In the genomic region with DNA sequence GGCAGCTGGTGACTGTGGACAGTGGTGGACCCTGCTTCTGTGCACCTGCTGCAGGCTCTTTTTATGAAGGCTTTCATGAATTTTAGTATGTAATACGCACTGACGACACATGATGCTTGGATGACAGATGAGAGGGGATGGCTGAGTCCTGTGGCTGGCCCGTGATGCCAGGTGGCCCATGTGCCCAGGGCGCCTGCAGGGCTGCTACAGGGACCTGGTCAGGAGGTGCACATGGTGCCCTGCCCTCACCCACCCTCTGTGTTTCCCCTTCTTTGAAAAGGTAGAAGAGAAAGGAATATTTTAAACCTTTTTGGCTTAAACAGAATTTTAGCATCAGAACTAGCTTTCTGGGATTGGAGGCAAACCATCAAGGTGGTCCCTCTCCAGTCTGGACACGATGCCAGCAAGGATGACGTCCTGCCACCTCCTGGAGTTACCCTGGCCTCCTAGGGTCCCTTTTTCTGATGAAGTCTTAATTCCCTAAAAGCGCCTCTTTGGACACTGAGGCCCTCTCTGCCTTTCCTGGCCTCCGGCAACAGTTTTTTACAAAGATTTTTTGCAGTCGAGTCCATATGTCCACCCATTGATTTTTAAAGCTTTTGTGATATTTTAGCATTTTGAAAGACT, we compare ENCODE assay signal across 12 cellular contexts. TPM values are rescaled to one million over a fixed set of nuclear protein-coding genes. Genes with fewer than 3 reads are reported as not detected.
A peak's percentile ranks its signal among the peaks of the same experiment; 100 is the strongest.
DNase-seq lines count a peak whose midpoint lies in the region; ATAC-seq and TF ChIP-seq lines count a peak whose summit lies in the region.
"Had no signal": no experiment of that assay in that cellular context is flagged by ENCODE, and none has a peak within 500 bp of the region (broad histone marks: within the 10 kb centered on the region; RNA-seq: fewer than 3 reads in every experiment).

No MANE protein-coding gene starts in this region.

- no peaks in the 10 kb centered on the region for H3K27me3 ChIP-seq in HCT116 (ENCODE audit: insufficient read depth, low read length)
- no peaks in the 10 kb centered on the region for H3K27me3 ChIP-seq in neural progenitor cell
- H3K27me3 ChIP-seq in mesendoderm (ENCODE audit: insufficient read depth, low read length, poor library complexity): no peaks in the 10 kb centered on the region
- H3K27me3 ChIP-seq: ovary had no signal

- H3K56ac ChIP-seq in mesendoderm (ENCODE audit: low read length): no peak overlapping the region

- no peak overlapping the region for H4K8ac ChIP-seq in mesendoderm (ENCODE audit: low read depth, low read length)

- TF ChIP-seq POLR2A in HCT116 (IDR thresholded peaks at IDR 0.05; ENCODE audit: borderline replicate concordance, extremely low read depth, insufficient read depth, insufficient read length): no peak

- no peak overlapping the region for H2BK120ac ChIP-seq in mesendoderm (ENCODE audit: low read depth, low read length)

- no CpG with 5 or more reads among the region's 9 CpGs for WGBS in mesendoderm (ENCODE audit: extremely low coverage, insufficient coverage, low lambda C conversion rate)

- peaks cover under 1 to 5% of the 10 kb centered on the region in 2 experiments; a peak in 3 of 4 replicates for H3K4me1 ChIP-seq in HCT116 (ENCODE audit: control insufficient read depth in 1 of 2, insufficient read depth in 2 of 2, low read length in 2 of 2)
- H3K4me1 ChIP-seq in neural progenitor cell: no peaks in the 10 kb centered on the region
- H3K4me1 ChIP-seq in mesendoderm (ENCODE audit: control insufficient read depth, low read depth, low read length): no peaks in the 10 kb centered on the region

- no peak overlapping the region for H2BK5ac ChIP-seq in mesendoderm (ENCODE audit: low read length)

- BruUV-seq in HCT116 (replicated peaks; lab: Mats Ljungman, UMichigan): TSS peak; percentile 35

- H3K36me3 Mint-ChIP-seq in activated CD4-positive, alpha-beta memory T cell treated with anti-CD3 and anti-CD28 coated beads for 36 hours: peaks cover 18% of the 10 kb centered on the region
- H3K36me3 Mint-ChIP-seq in activated CD4-positive, alpha-beta memory T cell treated with anti-CD3 and anti-CD28 coated beads, Interleukin-2, amount 10 ng/mL, durations not matched to agents 7 days and 5 days (ENCODE audit: low read depth): peaks cover 64% of the 10 kb centered on the region
- H3K36me3 Mint-ChIP-seq in activated naive CD8-positive, alpha-beta T cell treated with anti-CD3 and anti-CD28 coated beads for 36 hours: peaks cover 25% of the 10 kb centered on the region
- H3K36me3 Mint-ChIP-seq in neural progenitor cell: peaks cover 17% of the 10 kb centered on the region
- peaks cover 9% of the 10 kb centered on the region for H3K36me3 Mint-ChIP-seq in progenitor cell of endocrine pancreas (ENCODE audit: insufficient read depth)

- POLR2A ChIA-PET in activated CD4-positive, alpha-beta memory T cell treated with anti-CD3 and anti-CD28 coated beads for 36 hours (lab: Charles Lee): interaction anchor here (1.2 to 1.3 kb wide), 2 partner anchors 9 to 10 kb away, joined by 3 to 5 read pairs; no protein-coding TSS in a partner anchor
- POLR2A ChIA-PET in activated CD4-positive, alpha-beta memory T cell treated with anti-CD3 and anti-CD28 coated beads, Interleukin-2, amount 10 ng/mL, durations not matched to agents 7 days and 5 days (lab: Charles Lee): interaction anchor here (1.6 to 3.9 kb wide), 2 partner anchors 8 to 14 kb away, joined by 3 to 21 read pairs; no protein-coding TSS in a partner anchor
- POLR2A ChIA-PET in HCT116 (lab: Charles Lee): no interaction called here

- RAD21 ChIA-PET in HCT116 (lab: Charles Lee; ENCODE audit: low non-redundant PET in 1 of 2, low total read pairs in 2 of 2, uncharacterized antibody in 2 of 2, unreplicated experiment in 2 of 2): no interaction called here

- H3K27ac Mint-ChIP-seq in activated CD4-positive, alpha-beta memory T cell treated with anti-CD3 and anti-CD28 coated beads for 36 hours: peak overlapping the region; percentile 86
- H3K27ac Mint-ChIP-seq in activated CD4-positive, alpha-beta memory T cell treated with anti-CD3 and anti-CD28 coated beads, Interleukin-2, amount 10 ng/mL, durations not matched to agents 7 days and 5 days: no peak overlapping the region
- peak overlapping the region; percentile 97 for H3K27ac Mint-ChIP-seq in activated naive CD8-positive, alpha-beta T cell treated with anti-CD3 and anti-CD28 coated beads for 36 hours
- peak overlapping the region; percentile 70 for H3K27ac Mint-ChIP-seq in neural progenitor cell
- no peak overlapping the region for H3K27ac Mint-ChIP-seq in progenitor cell of endocrine pancreas

- H3K4me2 ChIP-seq in HCT116 (ENCODE audit: low read length): no peak overlapping the region
- H3K4me2 ChIP-seq in neural progenitor cell: no peak overlapping the region
- H3K4me2 ChIP-seq in mesendoderm (ENCODE audit: low read length): no peak overlapping the region

- CTCF ChIA-PET in activated CD4-positive, alpha-beta memory T cell treated with anti-CD3 and anti-CD28 coated beads for 36 hours (lab: Charles Lee): interaction anchor here (0.6 to 1.7 kb wide), 9 partner anchors 10 to 145 kb away, joined by 3 to 14 read pairs (median 4); no protein-coding TSS in a partner anchor
- CTCF ChIA-PET in activated CD4-positive, alpha-beta memory T cell treated with anti-CD3 and anti-CD28 coated beads, Interleukin-2, amount 10 ng/mL, durations not matched to agents 7 days and 5 days (lab: Charles Lee): interaction anchor here (0.7 to 1.0 kb wide), 2 partner anchors 19 to 31 kb away, joined by 3 to 4 read pairs; no protein-coding TSS in a partner anchor
- CTCF ChIA-PET in HCT116 (lab: Charles Lee): no interaction called here

- H2AK5ac ChIP-seq in mesendoderm (ENCODE audit: low read length): no peak overlapping the region

- TF ChIP-seq RAD21 in HCT116 (IDR thresholded peaks at IDR 0.05; ENCODE audit: low read depth): no peak

- H3K9ac ChIP-seq in HCT116 (ENCODE audit: low read length) (no peak overlapping the region; the same call in 1 of the 2 replicates), neural progenitor cell (no peak overlapping the region), mesendoderm (ENCODE audit: low read length) (no peak overlapping the region)

- peaks cover 16% of the 10 kb centered on the region for H3K4me1 Mint-ChIP-seq in activated CD4-positive, alpha-beta memory T cell treated with anti-CD3 and anti-CD28 coated beads for 36 hours (ENCODE audit: low read depth)
- peaks cover 22% of the 10 kb centered on the region for H3K4me1 Mint-ChIP-seq in activated CD4-positive, alpha-beta memory T cell treated with anti-CD3 and anti-CD28 coated beads, Interleukin-2, amount 10 ng/mL, durations not matched to agents 7 days and 5 days
- H3K4me1 Mint-ChIP-seq in activated naive CD8-positive, alpha-beta T cell treated with anti-CD3 and anti-CD28 coated beads for 36 hours: peaks cover 38% of the 10 kb centered on the region
- H3K4me1 Mint-ChIP-seq in neural progenitor cell (peaks cover 4% of the 10 kb centered on the region), progenitor cell of endocrine pancreas (ENCODE audit: low read depth) (peaks cover 2% of the 10 kb centered on the region)

- no peak overlapping the region for H4K5ac ChIP-seq in mesendoderm (ENCODE audit: low read length)

- ATAC-seq in HCT116 (no peak), GM18868 (IDR thresholded peaks at IDR 0.05; ENCODE audit: unreplicated experiment) (no peak)

- H3K79me2 ChIP-seq in HCT116 (ENCODE audit: insufficient read depth, low read length) (peaks cover 25% of the 10 kb centered on the region), neural progenitor cell (ENCODE audit: low read depth) (peaks cover 3% of the 10 kb centered on the region), mesendoderm (ENCODE audit: control insufficient read depth, insufficient read depth, low read length) (peaks cover 2% of the 10 kb centered on the region)

- no peak overlapping the region for H2BK15ac ChIP-seq in mesendoderm (replicated peaks; ENCODE audit: low read depth)

- H3K27ac ChIP-seq in HCT116 (ENCODE audit: low read depth, low read length) (peak overlapping the region; percentile 34), neural progenitor cell (peak overlapping the region; percentile 78), mesendoderm (ENCODE audit: low read depth, low read length) (no peak overlapping the region)
- H3K27ac ChIP-seq: ovary had no signal

- H3K18ac ChIP-seq in mesendoderm (ENCODE audit: low read length): no peak overlapping the region

- no peak for DNase-seq in activated CD4-positive, alpha-beta memory T cell treated with anti-CD3 and anti-CD28 coated beads for 36 hours
- no peak for DNase-seq in activated CD4-positive, alpha-beta memory T cell treated with anti-CD3 and anti-CD28 coated beads, Interleukin-2, amount 10 ng/mL, durations not matched to agents 7 days and 5 days
- DNase-seq in HCT116 (ENCODE audit: low read depth, low spot score): no peak
- no peak for DNase-seq in activated naive CD8-positive, alpha-beta T cell treated with anti-CD3 and anti-CD28 coated beads for 36 hours
- no peak for DNase-seq in neural progenitor cell (ENCODE audit: low spot score)
- no peak for DNase-seq in progenitor cell of endocrine pancreas (ENCODE audit: low spot score, unreplicated experiment)
- DNase-seq in mesendoderm: no peak
- DNase-seq: cortex of kidney had no signal

- H3K27me3 Mint-ChIP-seq in activated CD4-positive, alpha-beta memory T cell treated with anti-CD3 and anti-CD28 coated beads for 36 hours: no peaks in the 10 kb centered on the region
- no peaks in the 10 kb centered on the region for H3K27me3 Mint-ChIP-seq in activated CD4-positive, alpha-beta memory T cell treated with anti-CD3 and anti-CD28 coated beads, Interleukin-2, amount 10 ng/mL, durations not matched to agents 7 days and 5 days
- no peaks in the 10 kb centered on the region for H3K27me3 Mint-ChIP-seq in activated naive CD8-positive, alpha-beta T cell treated with anti-CD3 and anti-CD28 coated beads for 36 hours
- H3K27me3 Mint-ChIP-seq in neural progenitor cell (ENCODE audit: insufficient read depth, low read depth) (peaks cover 12% of the 10 kb centered on the region), progenitor cell of endocrine pancreas (no peaks in the 10 kb centered on the region)

- H3K9me2 ChIP-seq in HCT116 (ENCODE audit: insufficient read depth): no peaks in the 10 kb centered on the region

- H3K9me3 ChIP-seq in HCT116 (ENCODE audit: control insufficient read depth in 1 of 2, insufficient read depth in 1 of 2, low read depth in 1 of 2, low read length in 2 of 2): no peaks in the 10 kb centered on the region
- no peaks in the 10 kb centered on the region for H3K9me3 ChIP-seq in neural progenitor cell (ENCODE audit: low read depth)
- H3K9me3 ChIP-seq: ovary had no signal

- no peak overlapping the region for H2AFZ ChIP-seq in HCT116 (ENCODE audit: low read depth, low read length, poor library complexity, severe bottlenecking)
- H2AFZ ChIP-seq in neural progenitor cell (replicated peaks): no peak overlapping the region

- TF ChIP-seq CTCF in HCT116 (IDR thresholded peaks at IDR 0.05 in 2 of 3, conservative IDR thresholded peaks at IDR 0.05 in 1 of 3; ENCODE audit: borderline replicate concordance in 1 of 3, insufficient read depth in 1 of 3, low read depth in 2 of 3, low read length in 2 of 3): no peak
- TF ChIP-seq CTCF in neural progenitor cell (IDR thresholded peaks at IDR 0.05): no peak
- TF ChIP-seq CTCF in progenitor cell of endocrine pancreas (IDR thresholded peaks at IDR 0.05; ENCODE audit: unreplicated experiment): no peak

- H3K4me3 Mint-ChIP-seq in activated CD4-positive, alpha-beta memory T cell treated with anti-CD3 and anti-CD28 coated beads for 36 hours: no peak overlapping the region
- no peak overlapping the region for H3K4me3 Mint-ChIP-seq in activated CD4-positive, alpha-beta memory T cell treated with anti-CD3 and anti-CD28 coated beads, Interleukin-2, amount 10 ng/mL, durations not matched to agents 7 days and 5 days
- H3K4me3 Mint-ChIP-seq in activated naive CD8-positive, alpha-beta T cell treated with anti-CD3 and anti-CD28 coated beads for 36 hours: no peak overlapping the region
- H3K4me3 Mint-ChIP-seq in neural progenitor cell (peak overlapping the region; percentile 35), progenitor cell of endocrine pancreas (ENCODE audit: low read depth) (no peak overlapping the region)

- H3K9me3 Mint-ChIP-seq in activated CD4-positive, alpha-beta memory T cell treated with anti-CD3 and anti-CD28 coated beads for 36 hours: no peaks in the 10 kb centered on the region
- no peaks in the 10 kb centered on the region for H3K9me3 Mint-ChIP-seq in activated CD4-positive, alpha-beta memory T cell treated with anti-CD3 and anti-CD28 coated beads, Interleukin-2, amount 10 ng/mL, durations not matched to agents 7 days and 5 days
- no peaks in the 10 kb centered on the region for H3K9me3 Mint-ChIP-seq in activated naive CD8-positive, alpha-beta T cell treated with anti-CD3 and anti-CD28 coated beads for 36 hours
- H3K9me3 Mint-ChIP-seq in neural progenitor cell (peaks cover 2% of the 10 kb centered on the region), progenitor cell of endocrine pancreas (ENCODE audit: low read depth) (no peaks in the 10 kb centered on the region)

- H4K20me1 ChIP-seq in HCT116 (ENCODE audit: insufficient read depth) (no peaks in the 10 kb centered on the region), neural progenitor cell (ENCODE audit: low read depth) (peaks cover 39% of the 10 kb centered on the region)

- H3K4ac ChIP-seq in mesendoderm (ENCODE audit: low read depth, low read length): no peak overlapping the region

- peaks cover 4% of the 10 kb centered on the region for H3K79me1 ChIP-seq in mesendoderm (ENCODE audit: low read length)

- peaks cover 42% of the 10 kb centered on the region for H3F3A ChIP-seq in neural progenitor cell (ENCODE audit: low read depth)

- intact Hi-C loops in activated CD4-positive, alpha-beta memory T cell treated with anti-CD3 and anti-CD28 coated beads for 36 hours (cut with micrococcal nuclease): no loop called here
- intact Hi-C loops in HCT116 (cut with micrococcal nuclease): loop anchor here (10.0 kb wide), 1 partner anchor 146 kb away; no protein-coding TSS in a partner anchor

- H3K23ac ChIP-seq in mesendoderm (ENCODE audit: low read length): no peak overlapping the region

- H3K4me3 ChIP-seq in HCT116 (replicated peaks in 1 of 2; ENCODE audit: low read depth in 1 of 2, low read length in 2 of 2) (no peak overlapping the region), neural progenitor cell (no peak overlapping the region), mesendoderm (ENCODE audit: low read length) (no peak overlapping the region)
- H3K4me3 ChIP-seq: lung, ovary had no signal

- H3K36me3 ChIP-seq in HCT116 (ENCODE audit: control insufficient read depth in 1 of 2, insufficient read depth in 2 of 2, low read length in 2 of 2) (peaks cover 24 to 69% of the 10 kb centered on the region in 2 experiments; a peak in 3 of 4 replicates), neural progenitor cell (no peaks in the 10 kb centered on the region), mesendoderm (ENCODE audit: control insufficient read depth, insufficient read depth, low read length) (peaks cover 36% of the 10 kb centered on the region)

RNA-seq across cellular contexts. Expression of a gene that starts 5.4 kb away (rescaled TPM):
- 100 to 1,000 TPM; 359 to 372 TPM for total RNA-seq in activated CD4-positive, alpha-beta memory T cell treated with anti-CD3 and anti-CD28 coated beads for 36 hours
- 100 to 1,000 TPM; 176 to 181 TPM for total RNA-seq in activated CD4-positive, alpha-beta memory T cell treated with anti-CD3 and anti-CD28 coated beads, Interleukin-2, amount 10 ng/mL, durations not matched to agents 7 days and 5 days
- total RNA-seq in HCT116 (2021; ENCODE audit: unreplicated experiment) (351 TPM), neural progenitor cell (ENCODE audit: low replicate concordance) (874 and 918 TPM in 2 replicates), progenitor cell of endocrine pancreas (217 and 219 TPM in 2 replicates)
- polyA plus RNA-seq in HCT116 (2012): 240 and 283 TPM in 2 replicates
- total RNA-seq in activated naive CD8-positive, alpha-beta T cell treated with anti-CD3 and anti-CD28 coated beads for 36 hours: 100 to 1,000 TPM; 492 to 506 TPM
- polyA plus RNA-seq in mesendoderm (2013, experiment 1 of 2): 750 TPM
- 738 TPM for polyA plus RNA-seq in mesendoderm (2013, experiment 2 of 2)

RNA-seq across cellular contexts. Expression of a gene that starts 6.6 kb away (rescaled TPM):
- total RNA-seq in activated CD4-positive, alpha-beta memory T cell treated with anti-CD3 and anti-CD28 coated beads for 36 hours: 10 to 100 TPM; 70.6 to 75.8 TPM
- 10 to 100 TPM; 71.8 to 75.2 TPM for total RNA-seq in activated CD4-positive, alpha-beta memory T cell treated with anti-CD3 and anti-CD28 coated beads, Interleukin-2, amount 10 ng/mL, durations not matched to agents 7 days and 5 days
- total RNA-seq in HCT116 (2021; ENCODE audit: unreplicated experiment) (67.3 TPM), neural progenitor cell (ENCODE audit: low replicate concordance) (24.3 and 39.7 TPM in 2 replicates), progenitor cell of endocrine pancreas (78.5 and 86.5 TPM in 2 replicates)
- 43.8 and 47.9 TPM in 2 replicates for polyA plus RNA-seq in HCT116 (2012)
- 100 to 1,000 TPM; 124 to 139 TPM for total RNA-seq in activated naive CD8-positive, alpha-beta T cell treated with anti-CD3 and anti-CD28 coated beads for 36 hours
- polyA plus RNA-seq in mesendoderm (2013, experiment 1 of 2): 22.5 TPM
- 21.9 TPM for polyA plus RNA-seq in mesendoderm (2013, experiment 2 of 2)

RNA-seq across cellular contexts. Expression of a gene that starts 21.1 kb away (rescaled TPM):
- total RNA-seq in activated CD4-positive, alpha-beta memory T cell treated with anti-CD3 and anti-CD28 coated beads for 36 hours: 10 to 100 TPM; 46.3 to 46.5 TPM
- total RNA-seq in activated CD4-positive, alpha-beta memory T cell treated with anti-CD3 and anti-CD28 coated beads, Interleukin-2, amount 10 ng/mL, durations not matched to agents 7 days and 5 days: 10 to 100 TPM; 44.2 to 48.3 TPM
- total RNA-seq in HCT116 (2021; ENCODE audit: unreplicated experiment) (89.3 TPM), neural progenitor cell (ENCODE audit: low replicate concordance) (7.1 and 11.4 TPM in 2 replicates), progenitor cell of endocrine pancreas (82.1 and 83.5 TPM in 2 replicates)
- polyA plus RNA-seq in HCT116 (2012): 46.9 and 49.5 TPM in 2 replicates
- 10 to 100 TPM; 63.4 to 66.6 TPM for total RNA-seq in activated naive CD8-positive, alpha-beta T cell treated with anti-CD3 and anti-CD28 coated beads for 36 hours
- polyA plus RNA-seq in mesendoderm (2013, experiment 1 of 2): 24.9 TPM
- polyA plus RNA-seq in mesendoderm (2013, experiment 2 of 2): 24.7 TPM

RNA-seq across cellular contexts. Expression of a gene that starts 30.4 kb away (rescaled TPM):
- total RNA-seq in activated CD4-positive, alpha-beta memory T cell treated with anti-CD3 and anti-CD28 coated beads for 36 hours: 10 to 100 TPM; 33.4 to 34.3 TPM
- total RNA-seq in activated CD4-positive, alpha-beta memory T cell treated with anti-CD3 and anti-CD28 coated beads, Interleukin-2, amount 10 ng/mL, durations not matched to agents 7 days and 5 days: 10 to 100 TPM; 40.4 to 41.1 TPM
- total RNA-seq in HCT116 (2021; ENCODE audit: unreplicated experiment) (43.8 TPM), neural progenitor cell (ENCODE audit: low replicate concordance) (29.1 and 39.7 TPM in 2 replicates), progenitor cell of endocrine pancreas (75.8 and 79.8 TPM in 2 replicates)
- polyA plus RNA-seq in HCT116 (2012): 24.2 and 25.3 TPM in 2 replicates
- total RNA-seq in activated naive CD8-positive, alpha-beta T cell treated with anti-CD3 and anti-CD28 coated beads for 36 hours: 10 to 100 TPM; 42.6 to 47.0 TPM
- 26.3 TPM for polyA plus RNA-seq in mesendoderm (2013, experiment 1 of 2)
- polyA plus RNA-seq in mesendoderm (2013, experiment 2 of 2): 27.0 TPM

RNA-seq across cellular contexts. Expression of a gene that starts 40.4 kb away (rescaled TPM):
- total RNA-seq in activated CD4-positive, alpha-beta memory T cell treated with anti-CD3 and anti-CD28 coated beads for 36 hours: under 1 TPM in 1 of 2 experiments, not detected in 1; 0.52 TPM
- under 1 TPM; 0.33 to 0.76 TPM for total RNA-seq in activated CD4-positive, alpha-beta memory T cell treated with anti-CD3 and anti-CD28 coated beads, Interleukin-2, amount 10 ng/mL, durations not matched to agents 7 days and 5 days
- total RNA-seq in HCT116 (2021; ENCODE audit: unreplicated experiment): not detected
- polyA plus RNA-seq in HCT116 (2012): 0.24 and 0.26 TPM in 2 replicates
- not detected for total RNA-seq in activated naive CD8-positive, alpha-beta T cell treated with anti-CD3 and anti-CD28 coated beads for 36 hours
- total RNA-seq in neural progenitor cell (ENCODE audit: low replicate concordance): not detected in 2 replicates
- total RNA-seq in progenitor cell of endocrine pancreas: 3.3 and 4.0 TPM in 2 replicates
- polyA plus RNA-seq in mesendoderm (2013, experiment 1 of 2): not detected
- polyA plus RNA-seq in mesendoderm (2013, experiment 2 of 2): not detected
- total RNA-seq: activated CD8-positive, alpha-beta memory T cell treated with anti-CD3 and anti-CD28 coated beads for 36 hours had no signal

Comparison
In these comparisons a context has a peak if more than half of its experiments do, and no peak if none do; other contexts are left out.
1. H3K27ac Mint-ChIP-seq: peak in activated CD4-positive, alpha-beta memory T cell treated with anti-CD3 and anti-CD28 coated beads for 36 hours (single experiment), activated naive CD8-positive, alpha-beta T cell treated with anti-CD3 and anti-CD28 coated beads for 36 hours (single experiment) and neural progenitor cell (single experiment); none in activated CD4-positive, alpha-beta memory T cell treated with anti-CD3 and anti-CD28 coated beads, Interleukin-2, amount 10 ng/mL, durations not matched to agents 7 days and 5 days (single experiment) and progenitor cell of endocrine pancreas (single experiment).